ENCODE assay signal across 17 cellular contexts in genomic region chr13:114144606-114145244, GRCh38. TPM values are rescaled to one million over a fixed set of nuclear protein-coding genes. Genes with fewer than 3 reads are reported as not detected.
DNase-seq lines count a peak whose midpoint lies in the region; ATAC-seq and TF ChIP-seq lines count a peak whose summit lies in the region.
"Had no signal": no experiment of that assay in that cellular context is flagged by ENCODE, and none has a peak within 500 bp of the region (broad histone marks: within the 10 kb centered on the region; RNA-seq: fewer than 3 reads in every experiment).

No MANE protein-coding gene starts in this region.

- H3K4me3 ChIP-seq in WERI-Rb-1 (ENCODE audit: low read depth, low read length) (no peak overlapping the region), thymus (ENCODE audit: low read length) (no peak overlapping the region)
- H3K4me3 ChIP-seq: esophagus muscularis mucosa had no signal

- peak overlapping the region; percentile 30 for H3K27ac ChIP-seq in WERI-Rb-1
- peak overlapping the region; percentile 18 for H3K27ac ChIP-seq in thymus (ENCODE audit: low read depth)

- H3K9me3 ChIP-seq in WERI-Rb-1 (ENCODE audit: severe bottlenecking) (no peaks in the 10 kb centered on the region), thymus (ENCODE audit: control insufficient read depth) (no peaks in the 10 kb centered on the region)
- H3K9me3 ChIP-seq: esophagus muscularis mucosa had no signal

- peaks cover 42% of the 10 kb centered on the region for H3K4me1 ChIP-seq in thymus (ENCODE audit: control insufficient read depth, insufficient read depth, low read length)

- peak; percentile 18 for DNase-seq in activated T-cell treated with anti-CD3 and anti-CD28 coated beads, Interleukin-2, amount 50 U/mL, for 1 hour
- no peak for DNase-seq in activated T-cell treated with anti-CD3 and anti-CD28 coated beads, Interleukin-2, amount 50 U/mL, for 72 hours
- DNase-seq in WERI-Rb-1 = no peak
- DNase-seq in immature natural killer cell = no peak
- no peak for DNase-seq in left cardiac atrium
- DNase-seq in NCI-H1417 (lab: John Stamatoyannopoulos, UW) = no peak
- DNase-seq: NCI-H2107 had no signal

- 96% methylated on average over 17 of the region's 17 CpGs for WGBS in thymus

- H3K27me3 Mint-ChIP-seq in activated T-cell treated with anti-CD3 and anti-CD28 coated beads, Interleukin-2, amount 50 U/mL, for 72 hours (ENCODE audit: low read depth) = no peaks in the 10 kb centered on the region
- H3K27me3 Mint-ChIP-seq in immature natural killer cell (ENCODE audit: low read depth in 3 of 3) = peaks cover 15 to 23% (median 22%) of the 10 kb centered on the region in 3 donors
- H3K27me3 Mint-ChIP-seq: T-cell had no signal

- no peaks in the 10 kb centered on the region for H3K27me3 ChIP-seq in WERI-Rb-1 (ENCODE audit: insufficient read depth, low read depth, severe bottlenecking)
- no peaks in the 10 kb centered on the region for H3K27me3 ChIP-seq in thymus (ENCODE audit: control insufficient read depth, insufficient read depth)
- H3K27me3 ChIP-seq: esophagus muscularis mucosa had no signal

- no peak overlapping the region for H3K27ac Mint-ChIP-seq in activated T-cell treated with anti-CD3 and anti-CD28 coated beads, Interleukin-2, amount 50 U/mL, for 72 hours
- peak overlapping the region in 2 of 6 donors; percentile 79 to 95 for H3K27ac Mint-ChIP-seq in immature natural killer cell
- H3K27ac Mint-ChIP-seq: dendritic cell treated with granulocyte-macrophage colony-stimulating factor and Interleukin-4, amounts not matched to agents 40 ng/mL and 50 ng/mL, for 4 days; mesothelial cell of epicardium; T-cell had no signal

- no peaks in the 10 kb centered on the region for H3K9me3 Mint-ChIP-seq in activated T-cell treated with anti-CD3 and anti-CD28 coated beads, Interleukin-2, amount 50 U/mL, for 72 hours
- no peaks in the 10 kb centered on the region for H3K9me3 Mint-ChIP-seq in immature natural killer cell
- H3K9me3 Mint-ChIP-seq: dendritic cell treated with granulocyte-macrophage colony-stimulating factor and Interleukin-4, amounts not matched to agents 40 ng/mL and 50 ng/mL, for 4 days; mesothelial cell of epicardium; T-cell had no signal

- ATAC-seq in activated T-cell treated with anti-CD3 and anti-CD28 coated beads, Interleukin-2, amount 50 U/mL, for 72 hours (replicated peaks in 1 of 2) = no peak
- no peak for ATAC-seq in GM18517 (IDR thresholded peaks at IDR 0.05; ENCODE audit: unreplicated experiment)
- no peak for ATAC-seq in left cardiac atrium
- ATAC-seq: T-cell had no signal

- no peak for TF ChIP-seq CTCF in WERI-Rb-1 (IDR thresholded peaks at IDR 0.05; ENCODE audit: low read depth, low read length)

- intact Hi-C loops in left cardiac atrium (cut with DNase I) = no loop called here

- no peaks in the 10 kb centered on the region for H3K36me3 ChIP-seq in WERI-Rb-1
- no peaks in the 10 kb centered on the region for H3K36me3 ChIP-seq in thymus (ENCODE audit: control insufficient read depth, insufficient read depth)
- H3K36me3 ChIP-seq: esophagus muscularis mucosa had no signal

- H3K36me3 Mint-ChIP-seq in activated T-cell treated with anti-CD3 and anti-CD28 coated beads, Interleukin-2, amount 50 U/mL, for 72 hours (ENCODE audit: insufficient read depth in 2 of 2) = no peaks in the 10 kb centered on the region
- no peaks in the 10 kb centered on the region for H3K36me3 Mint-ChIP-seq in immature natural killer cell
- H3K36me3 Mint-ChIP-seq: mesothelial cell of epicardium had no signal

- peaks cover 21% of the 10 kb centered on the region for H3K4me1 Mint-ChIP-seq in activated T-cell treated with anti-CD3 and anti-CD28 coated beads, Interleukin-2, amount 50 U/mL, for 72 hours (ENCODE audit: low read depth)
- peaks cover 20 to 22% of the 10 kb centered on the region in 2 donors for H3K4me1 Mint-ChIP-seq in immature natural killer cell
- H3K4me1 Mint-ChIP-seq: mesothelial cell of epicardium had no signal

- peak overlapping the region in 1 of 2 donors; percentile 9 for H3K4me3 Mint-ChIP-seq in activated T-cell treated with anti-CD3 and anti-CD28 coated beads, Interleukin-2, amount 50 U/mL, for 72 hours
- peak overlapping the region in 4 of 5 donors; percentile 41 to 73 (median 62) for H3K4me3 Mint-ChIP-seq in immature natural killer cell
- H3K4me3 Mint-ChIP-seq: dendritic cell treated with granulocyte-macrophage colony-stimulating factor and Interleukin-4, amounts not matched to agents 40 ng/mL and 50 ng/mL, for 4 days; mesothelial cell of epicardium had no signal

RNA-seq across cellular contexts. Expression of gene RASA3, which starts 12.3 kb away (rescaled TPM):
- total RNA-seq in activated T-cell treated with anti-CD3 and anti-CD28 coated beads, Interleukin-2, amount 50 U/mL, for 72 hours = 10 to 100 TPM; 39.2 to 48.9 TPM
- polyA plus RNA-seq in immature natural killer cell (100 to 1,000 TPM in 1 of 3 donors, 10 to 100 TPM in 2; 37.4 to 153 (median 64.8) TPM), thymus (23.8 TPM)
- 10 to 100 TPM; 19.9 to 20.1 TPM for total RNA-seq in left cardiac atrium

RNA-seq across cellular contexts. Expression of gene CFAP97D2, which starts 34.3 kb away (rescaled TPM):
- total RNA-seq in activated T-cell treated with anti-CD3 and anti-CD28 coated beads, Interleukin-2, amount 50 U/mL, for 72 hours = 1 to 10 TPM in 1 of 2 donors, under 1 TPM in 1; 0.36 to 1.1 TPM
- polyA plus RNA-seq in immature natural killer cell (1 to 10 TPM in 1 of 3 donors, under 1 TPM in 2; 0.40 to 1.0 (median 0.44) TPM), thymus (0.34 TPM)
- not detected for total RNA-seq in left cardiac atrium
- total RNA-seq: esophagus muscularis mucosa, mesothelial cell of epicardium, omental fat pad, skeletal muscle tissue, ureter had no signal
- polyA plus RNA-seq: keratinocyte had no signal
